18 cellular contexts compared by ENCODE assay signal in the genomic region with DNA sequence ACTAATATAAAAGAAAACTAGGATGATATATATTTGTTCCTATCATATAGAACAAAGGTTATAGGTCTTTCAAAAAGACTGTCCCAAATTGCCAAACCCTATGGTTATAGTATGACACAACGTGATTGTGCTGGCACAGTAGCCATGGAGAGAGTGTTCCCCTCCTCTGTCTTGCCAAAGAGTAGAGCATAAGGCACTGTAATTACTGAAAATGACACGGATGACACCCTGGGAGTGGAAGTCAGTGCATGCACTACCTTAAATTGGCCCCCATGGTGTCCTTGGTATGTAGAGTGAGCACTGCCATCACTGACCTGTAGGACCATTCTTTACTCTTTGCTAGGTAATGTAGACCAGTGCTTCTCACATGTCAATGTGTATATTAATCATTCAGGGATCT. TPM values are rescaled to one million over a fixed set of nuclear protein-coding genes. Genes with fewer than 3 reads are reported as not detected.
"Had no signal": no experiment of that assay in that cellular context is flagged by ENCODE, and none has a peak within 500 bp of the region (broad histone marks: within the 10 kb centered on the region; RNA-seq: fewer than 3 reads in every experiment).

No MANE protein-coding gene starts in this region.

RNA-seq across cellular contexts. Expression of gene OR2A1, which starts 7.1 kb away (rescaled TPM):
- total RNA-seq: hepatocyte, kidney, kidney epithelial cell, left cardiac atrium, left colon, left lobe of liver, left lung, left ventricle myocardium inferior, left ventricle myocardium superior, lung, lung microvascular endothelial cell, mononuclear cell, mucosa of descending colon, mucosa of gallbladder, myocyte had no signal
- polyA plus RNA-seq: immature natural killer cell, keratinocyte, mammary epithelial cell had no signal

RNA-seq across cellular contexts. Expression of gene CTAGE8, which starts 36.1 kb away (rescaled TPM):
- total RNA-seq: left ventricle myocardium superior, lung microvascular endothelial cell, myocyte had no signal
- polyA plus RNA-seq: immature natural killer cell had no signal

RNA-seq across cellular contexts. Expression of gene OR2A7, which starts 40.6 kb away (rescaled TPM):
- total RNA-seq: lung microvascular endothelial cell, myocyte had no signal
- polyA plus RNA-seq: immature natural killer cell had no signal
